ENCODE assay signal across 8 cellular contexts in the genomic region with DNA sequence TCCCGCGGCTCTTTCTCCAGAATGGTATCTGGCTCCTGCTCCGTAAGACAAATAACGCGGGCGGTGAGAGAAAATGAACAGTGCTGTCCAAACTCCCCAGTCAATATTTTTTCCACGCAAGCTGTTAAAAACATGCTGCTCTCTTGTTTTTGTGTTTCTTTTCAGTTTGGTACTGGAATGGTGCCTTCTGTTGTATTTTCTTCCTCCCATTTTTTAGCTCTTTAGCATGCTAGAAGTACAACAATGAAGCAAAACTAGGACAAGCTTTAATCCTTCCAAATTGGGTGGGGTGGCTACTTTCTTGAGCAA. TPM values are rescaled to one million over a fixed set of nuclear protein-coding genes. Genes with fewer than 3 reads are reported as not detected.
A peak's percentile ranks its signal among the peaks of the same experiment; 100 is the strongest.
DNase-seq lines count a peak whose midpoint lies in the region; ATAC-seq, FAIRE-seq and TF ChIP-seq lines count a peak whose summit lies in the region.

No MANE protein-coding gene starts in this region.

- H3K4me1 Mint-ChIP-seq in brain, result peaks cover 40% of the 10 kb centered on the region

- peak overlapping the region; percentile 88 for H3K27ac ChIP-seq in lower lobe of right lung

- peak overlapping the region; percentile 93 to 99 (median 97) for H3K27ac Mint-ChIP-seq in brain

- H3K36me3 Mint-ChIP-seq in brain, result peaks cover 27% of the 10 kb centered on the region

- FAIRE-seq in urothelium cell line (lab: Jason Lieb, UNC), result no peak

- ATAC-seq in HG03280 (IDR thresholded peaks at IDR 0.05; ENCODE audit: unreplicated experiment) (peak; percentile 4), lower lobe of right lung (no peak)

- H3K9me3 Mint-ChIP-seq in brain, result no peaks in the 10 kb centered on the region

- TF ChIP-seq CTCF in GM12865 (IDR thresholded peaks at IDR 0.05; ENCODE audit: insufficient read depth, low read depth, low read length, missing control alignments) (no peak), brain (conservative IDR thresholded peaks at IDR 0.05) (no peak), lower lobe of right lung (IDR thresholded peaks at IDR 0.05) (no peak)

- H3K36me3 ChIP-seq in lower lobe of right lung, result peaks cover 30% of the 10 kb centered on the region

- DNase-seq in GM12865 (ENCODE audit: low read depth), result no peak
- DNase-seq in lower lobe of right lung, result no peak
- DNase-seq in urothelium cell line (ENCODE audit: low spot score), result peak; percentile 20
- DNase-seq in activated gamma-delta T cell treated with Interleukin-2 at 50 U/mL for 16 hours, result no peak
- no peak for DNase-seq in NCI-H146 treated with DMSO at 0.1 percent for 48 hours (lab: John Stamatoyannopoulos, UW; ENCODE audit: unreplicated experiment)
- DNase-seq in stimulated activated CD4-positive, alpha-beta T cell treated with anti-CD3 and anti-CD28 coated beads, Interleukin-4, amount 100 ng/mL, for 4 hours, result no peak

- no peaks in the 10 kb centered on the region for H3K9me3 ChIP-seq in lower lobe of right lung

- H3K4me3 ChIP-seq in GM12865 (ENCODE audit: low read depth, low read length) (peak overlapping the region; percentile 87), lower lobe of right lung (peak overlapping the region; percentile 91)

- peaks cover 27% of the 10 kb centered on the region for H3K4me1 ChIP-seq in lower lobe of right lung

- peak overlapping the region; percentile 84 to 93 (median 91) for H3K4me3 Mint-ChIP-seq in brain

- no peaks in the 10 kb centered on the region for H3K27me3 ChIP-seq in lower lobe of right lung (ENCODE audit: low read depth)

- H3K27me3 Mint-ChIP-seq in brain, result peaks cover 8% of the 10 kb centered on the region

- intact Hi-C loops in lower lobe of right lung (cut with DNase I), result no loop called here

RNA-seq across cellular contexts. Expression of a gene that starts 0.6 kb away (rescaled TPM):
- polyA plus RNA-seq in brain (ENCODE audit: insufficient read depth, low read depth, low replicate concordance), result 15.3 TPM
- 24.1 TPM for total RNA-seq in lower lobe of right lung
